1 cellular context compared by ENCODE assay signal in the genomic region with DNA sequence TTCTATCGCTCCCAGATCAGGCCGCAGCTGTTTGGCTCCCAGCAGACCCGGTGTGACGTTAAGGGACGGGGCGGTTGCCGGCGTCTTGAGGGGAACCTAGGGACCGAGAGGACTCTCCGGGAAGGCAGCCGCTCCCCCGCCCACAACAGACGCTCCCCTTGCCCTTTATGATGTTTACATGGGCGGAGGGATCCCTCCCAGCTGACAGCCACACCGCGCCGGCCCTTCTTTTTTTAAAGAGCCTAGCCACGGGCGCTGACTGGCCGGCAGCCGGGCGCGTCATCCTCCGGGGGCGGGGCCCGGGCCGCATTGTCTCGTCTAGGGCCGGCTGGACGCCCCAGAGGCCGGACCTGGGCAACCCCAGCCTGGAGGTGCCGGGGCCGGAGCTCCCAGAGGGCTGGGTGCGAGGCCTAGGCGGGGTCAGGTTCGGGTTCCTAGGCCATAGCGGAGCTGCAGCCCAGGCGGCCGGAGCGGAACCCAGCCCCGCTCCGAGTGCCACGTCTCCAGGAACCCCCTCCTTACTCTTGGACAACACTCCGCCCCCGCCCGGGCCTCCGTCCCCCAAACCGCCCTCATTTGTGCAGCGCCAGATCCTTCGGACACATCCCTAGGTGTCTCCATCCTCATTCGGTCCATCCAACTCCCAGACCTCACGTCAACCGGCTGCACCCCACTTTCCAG.
TF ChIP-seq lines count a peak whose summit lies in the region.

PCAT6 (plus strand) TSS at position 340 of the 681 bp plus-strand sequence.

TF ChIP-seq in HepG2, 621 proteins besides CTCF, POLR2A, EP300 and RAD21 (continued from another document and continues in another):
- peak; percentile 9; the same call in 1 of the 2 replicates for TF ChIP-seq HNF4G (IDR thresholded peaks at IDR 0.05; ENCODE audit: borderline replicate concordance, low read depth, low read length)
- TF ChIP-seq HNF4G (CRISPR knock-in tag; IDR thresholded peaks at IDR 0.05; ENCODE audit: borderline replicate concordance, low read depth) = no peak; the same call in 1 of the 2 replicates
- TF ChIP-seq, protein P1, sequence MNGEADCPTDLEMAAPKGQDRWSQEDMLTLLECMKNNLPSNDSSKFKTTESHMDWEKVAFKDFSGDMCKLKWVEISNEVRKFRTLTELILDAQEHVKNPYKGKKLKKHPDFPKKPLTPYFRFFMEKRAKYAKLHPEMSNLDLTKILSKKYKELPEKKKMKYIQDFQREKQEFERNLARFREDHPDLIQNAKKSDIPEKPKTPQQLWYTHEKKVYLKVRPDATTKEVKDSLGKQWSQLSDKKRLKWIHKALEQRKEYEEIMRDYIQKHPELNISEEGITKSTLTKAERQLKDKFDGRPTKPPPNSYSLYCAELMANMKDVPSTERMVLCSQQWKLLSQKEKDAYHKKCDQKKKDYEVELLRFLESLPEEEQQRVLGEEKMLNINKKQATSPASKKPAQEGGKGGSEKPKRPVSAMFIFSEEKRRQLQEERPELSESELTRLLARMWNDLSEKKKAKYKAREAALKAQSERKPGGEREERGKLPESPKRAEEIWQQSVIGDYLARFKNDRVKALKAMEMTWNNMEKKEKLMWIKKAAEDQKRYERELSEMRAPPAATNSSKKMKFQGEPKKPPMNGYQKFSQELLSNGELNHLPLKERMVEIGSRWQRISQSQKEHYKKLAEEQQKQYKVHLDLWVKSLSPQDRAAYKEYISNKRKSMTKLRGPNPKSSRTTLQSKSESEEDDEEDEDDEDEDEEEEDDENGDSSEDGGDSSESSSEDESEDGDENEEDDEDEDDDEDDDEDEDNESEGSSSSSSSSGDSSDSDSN (CRISPR knock-in tag; IDR thresholded peaks at IDR 0.05) = peak; percentile 85
- peak; percentile 50; the same call in 1 of the 2 replicates for TF ChIP-seq SOX5 (CRISPR knock-in tag; IDR thresholded peaks at IDR 0.05; ENCODE audit: borderline replicate concordance)
- peak; percentile 23 for TF ChIP-seq SRSF1 (optimal IDR thresholded peaks at IDR 0.05; ENCODE audit: low read depth, low read length)
- no peak for TF ChIP-seq XBP1 (CRISPR knock-in tag; IDR thresholded peaks at IDR 0.05)
- TF ChIP-seq ZNF576 (CRISPR knock-in tag; IDR thresholded peaks at IDR 0.05) = no peak
- no peak for TF ChIP-seq HCFC1 (IDR thresholded peaks at IDR 0.05; ENCODE audit: low read depth, low read length)
- TF ChIP-seq, protein P2, sequence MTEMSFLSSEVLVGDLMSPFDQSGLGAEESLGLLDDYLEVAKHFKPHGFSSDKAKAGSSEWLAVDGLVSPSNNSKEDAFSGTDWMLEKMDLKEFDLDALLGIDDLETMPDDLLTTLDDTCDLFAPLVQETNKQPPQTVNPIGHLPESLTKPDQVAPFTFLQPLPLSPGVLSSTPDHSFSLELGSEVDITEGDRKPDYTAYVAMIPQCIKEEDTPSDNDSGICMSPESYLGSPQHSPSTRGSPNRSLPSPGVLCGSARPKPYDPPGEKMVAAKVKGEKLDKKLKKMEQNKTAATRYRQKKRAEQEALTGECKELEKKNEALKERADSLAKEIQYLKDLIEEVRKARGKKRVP (CRISPR knock-in tag; IDR thresholded peaks at IDR 0.05) = peak in 1 of 2 experiments; percentile 50; a peak in 1 of 4 replicates
- peak; percentile 77 for TF ChIP-seq POLR2AphosphoS5 (IDR thresholded peaks at IDR 0.05; ENCODE audit: low read depth, low read length)
- no peak for TF ChIP-seq RCOR2 (CRISPR knock-in tag; IDR thresholded peaks at IDR 0.05)
- TF ChIP-seq ZNF660 (CRISPR knock-in tag; IDR thresholded peaks at IDR 0.05; ENCODE audit: borderline replicate concordance, low read depth) = no peak
- peak; percentile 59 for TF ChIP-seq TFE3 (CRISPR knock-in tag; IDR thresholded peaks at IDR 0.05)
- peak; percentile 57; the same call in 1 of the 2 replicates for TF ChIP-seq BORCS8-MEF2B (CRISPR knock-in tag; IDR thresholded peaks at IDR 0.05)
- TF ChIP-seq TAF1 (CRISPR knock-in tag; IDR thresholded peaks at IDR 0.05) = peak; percentile 86; the same call in 1 of the 2 replicates
- 0 out of 2 replicates have a peak, but pooled peaks have one; percentile 21 for TF ChIP-seq ZNF703 (CRISPR knock-in tag; IDR thresholded peaks at IDR 0.05; ENCODE audit: borderline replicate concordance)
- TF ChIP-seq ZBTB38 (CRISPR knock-in tag; IDR thresholded peaks at IDR 0.05) = peak; percentile 68; the same call in 1 of the 2 replicates
- 0 out of 2 replicates have a peak, but pooled peaks have one; percentile 7 for TF ChIP-seq ZNF629 (CRISPR knock-in tag; conservative IDR thresholded peaks at IDR 0.05)
- TF ChIP-seq TMF1 (CRISPR knock-in tag; IDR thresholded peaks at IDR 0.05; ENCODE audit: low read depth) = peak; percentile 86
- peak; percentile 76 for TF ChIP-seq KMT2B (CRISPR knock-in tag; IDR thresholded peaks at IDR 0.05)
- peak; percentile 63 for TF ChIP-seq ARID5B (CRISPR knock-in tag; IDR thresholded peaks at IDR 0.05)
- peak; percentile 39; the same call in 1 of the 2 replicates for TF ChIP-seq ZFP1 (CRISPR knock-in tag; IDR thresholded peaks at IDR 0.05)
- TF ChIP-seq PCBP1 (IDR thresholded peaks at IDR 0.05; ENCODE audit: borderline replicate concordance, low read depth, low read length) = peak; percentile 93
- TF ChIP-seq SALL1 (CRISPR knock-in tag; IDR thresholded peaks at IDR 0.05) = peak; percentile 79
- TF ChIP-seq HMG20A (CRISPR knock-in tag; IDR thresholded peaks at IDR 0.05; ENCODE audit: borderline replicate concordance) = no peak
- 0 out of 2 replicates have a peak, but pooled peaks have one; percentile 34 for TF ChIP-seq PRDM10 (CRISPR knock-in tag; IDR thresholded peaks at IDR 0.05; ENCODE audit: low read depth)
- TF ChIP-seq SOX13 (IDR thresholded peaks at IDR 0.05) = no peak
- peak in 1 of 2 experiments; percentile 65; a peak in 2 of 4 replicates for TF ChIP-seq SOX13 (CRISPR knock-in tag; conservative IDR thresholded peaks at IDR 0.05 in 1 of 2, IDR thresholded peaks at IDR 0.05 in 1 of 2)
- TF ChIP-seq ZFP90 (CRISPR knock-in tag; IDR thresholded peaks at IDR 0.05; ENCODE audit: borderline replicate concordance) = 0 out of 2 replicates have a peak, but pooled peaks have one; percentile 22
- TF ChIP-seq, protein P3, sequence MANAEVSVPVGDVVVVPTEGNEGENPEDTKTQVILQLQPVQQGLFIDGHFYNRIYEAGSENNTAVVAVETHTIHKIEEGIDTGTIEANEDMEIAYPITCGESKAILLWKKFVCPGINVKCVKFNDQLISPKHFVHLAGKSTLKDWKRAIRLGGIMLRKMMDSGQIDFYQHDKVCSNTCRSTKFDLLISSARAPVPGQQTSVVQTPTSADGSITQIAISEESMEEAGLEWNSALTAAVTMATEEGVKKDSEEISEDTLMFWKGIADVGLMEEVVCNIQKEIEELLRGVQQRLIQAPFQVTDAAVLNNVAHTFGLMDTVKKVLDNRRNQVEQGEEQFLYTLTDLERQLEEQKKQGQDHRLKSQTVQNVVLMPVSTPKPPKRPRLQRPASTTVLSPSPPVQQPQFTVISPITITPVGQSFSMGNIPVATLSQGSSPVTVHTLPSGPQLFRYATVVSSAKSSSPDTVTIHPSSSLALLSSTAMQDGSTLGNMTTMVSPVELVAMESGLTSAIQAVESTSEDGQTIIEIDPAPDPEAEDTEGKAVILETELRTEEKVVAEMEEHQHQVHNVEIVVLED (CRISPR knock-in tag; IDR thresholded peaks at IDR 0.05; ENCODE audit: borderline replicate concordance) = peak; percentile 91
- peak; percentile 58; the same call in 1 of the 2 replicates for TF ChIP-seq NR1H2 (CRISPR knock-in tag; IDR thresholded peaks at IDR 0.05; ENCODE audit: borderline replicate concordance, low read depth)
- TF ChIP-seq MED1 (CRISPR knock-in tag; IDR thresholded peaks at IDR 0.05) = peak; percentile 61
- peak; percentile 63; the same call in 1 of the 2 replicates for TF ChIP-seq MYC (CRISPR knock-in tag; IDR thresholded peaks at IDR 0.05; ENCODE audit: borderline replicate concordance)
- TF ChIP-seq SPEN (CRISPR knock-in tag; IDR thresholded peaks at IDR 0.05; ENCODE audit: low read depth) = peak; percentile 79
- TF ChIP-seq U2AF1 (optimal IDR thresholded peaks at IDR 0.05; ENCODE audit: low read depth, low read length) = peak; percentile 89
- TF ChIP-seq SCMH1 (CRISPR knock-in tag; IDR thresholded peaks at IDR 0.05; ENCODE audit: borderline replicate concordance) = no peak
- peak; percentile 63; the same call in 1 of the 2 replicates for TF ChIP-seq NCOR1 (IDR thresholded peaks at IDR 0.05; ENCODE audit: borderline replicate concordance, low read length)
- TF ChIP-seq ZNF563 (CRISPR knock-in tag; IDR thresholded peaks at IDR 0.05) = peak; percentile 50; the same call in 1 of the 2 replicates
- TF ChIP-seq CENPX (CRISPR knock-in tag; IDR thresholded peaks at IDR 0.05) = no peak
- TF ChIP-seq, protein P4, sequence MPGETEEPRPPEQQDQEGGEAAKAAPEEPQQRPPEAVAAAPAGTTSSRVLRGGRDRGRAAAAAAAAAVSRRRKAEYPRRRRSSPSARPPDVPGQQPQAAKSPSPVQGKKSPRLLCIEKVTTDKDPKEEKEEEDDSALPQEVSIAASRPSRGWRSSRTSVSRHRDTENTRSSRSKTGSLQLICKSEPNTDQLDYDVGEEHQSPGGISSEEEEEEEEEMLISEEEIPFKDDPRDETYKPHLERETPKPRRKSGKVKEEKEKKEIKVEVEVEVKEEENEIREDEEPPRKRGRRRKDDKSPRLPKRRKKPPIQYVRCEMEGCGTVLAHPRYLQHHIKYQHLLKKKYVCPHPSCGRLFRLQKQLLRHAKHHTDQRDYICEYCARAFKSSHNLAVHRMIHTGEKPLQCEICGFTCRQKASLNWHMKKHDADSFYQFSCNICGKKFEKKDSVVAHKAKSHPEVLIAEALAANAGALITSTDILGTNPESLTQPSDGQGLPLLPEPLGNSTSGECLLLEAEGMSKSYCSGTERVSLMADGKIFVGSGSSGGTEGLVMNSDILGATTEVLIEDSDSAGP (CRISPR knock-in tag; IDR thresholded peaks at IDR 0.05; ENCODE audit: borderline replicate concordance) = peak; percentile 98
- TF ChIP-seq GATAD2A (CRISPR knock-in tag; IDR thresholded peaks at IDR 0.05) = peak; percentile 69
- no peak for TF ChIP-seq PHF5A (CRISPR knock-in tag; IDR thresholded peaks at IDR 0.05; ENCODE audit: low read depth, unreplicated experiment)
- no peak for TF ChIP-seq FOXA1 (IDR thresholded peaks at IDR 0.05)
- peak; percentile 93 for TF ChIP-seq FOXA1 (CRISPR knock-in tag; IDR thresholded peaks at IDR 0.05)
